ENCODE assay signal across 25 cellular contexts in genomic region chr17:76579281-76579680, GRCh38. TPM values are rescaled to one million over a fixed set of nuclear protein-coding genes. Genes with fewer than 3 reads are reported as not detected.
DNase-seq lines count a peak whose midpoint lies in the region; ATAC-seq and TF ChIP-seq lines count a peak whose summit lies in the region.
"Had no signal": no experiment of that assay in that cellular context is flagged by ENCODE, and none has a peak within 500 bp of the region (broad histone marks: within the 10 kb centered on the region; RNA-seq: fewer than 3 reads in every experiment).

No MANE protein-coding gene starts in this region.

- peak; percentile 45 for DNase-seq in GM12865 (ENCODE audit: low read depth)
- peak; percentile 69 for DNase-seq in NOMO-1 treated with DMSO at 0.1 percent for 48 hours (lab: John Stamatoyannopoulos, UW; ENCODE audit: unreplicated experiment)
- no peak for DNase-seq in foreskin keratinocyte
- no peak for DNase-seq in T1000 (lab: John Stamatoyannopoulos, UW)
- DNase-seq in osteocyte (ENCODE audit: extremely low spot score, unreplicated experiment): no peak
- DNase-seq: activated B cell treated with CpG ODN at 0.5 μM for 24 hours; activated T-cell treated with anti-CD3 and anti-CD28 coated beads, Interleukin-2, amount 50 U/mL, for 24 hours; CD4-positive, alpha-beta memory T cell; DMS153; effector CD8-positive, alpha-beta T cell; H7; Karpas-422; kidney glomerular epithelial cell; NCI-H1436; NCI-H524; right cardiac atrium; SHP77 treated with DMSO at 0.1 percent for 48 hours; stimulated activated CD8-positive, alpha-beta memory T cell treated with anti-CD3 and anti-CD28 coated beads, Interleukin-4, amount 100 ng/mL, for 48 hours had no signal

- H3K4me1 Mint-ChIP-seq in osteocyte (ENCODE audit: unreplicated experiment): peaks cover 25% of the 10 kb centered on the region

- no peaks in the 10 kb centered on the region for H3K27me3 Mint-ChIP-seq in osteocyte (ENCODE audit: unreplicated experiment)

- H3K4me3 ChIP-seq in GM12865 (ENCODE audit: low read depth, low read length): no peak overlapping the region
- H3K4me3 ChIP-seq: esophagus muscularis mucosa had no signal

- H3K9me3 Mint-ChIP-seq in osteocyte (ENCODE audit: unreplicated experiment): no peaks in the 10 kb centered on the region
- H3K9me3 Mint-ChIP-seq: activated B cell treated with CpG ODN at 0.5 μM for 24 hours; activated T-cell treated with anti-CD3 and anti-CD28 coated beads, Interleukin-2, amount 50 U/mL, for 24 hours; CD4-positive, alpha-beta memory T cell; T-helper 1 cell treated with Interleukin-12 subunit alpha and Interleukin-12 subunit beta and Interleukin-4 antibody, amounts not matched to agents 30 μg/mL and 1 μg/mL, for 36 hours had no signal

- TF ChIP-seq CTCF in 22Rv1 (IDR thresholded peaks at IDR 0.05) (no peak), GM12865 (IDR thresholded peaks at IDR 0.05; ENCODE audit: insufficient read depth, low read depth, low read length, missing control alignments) (no peak), foreskin keratinocyte (conservative IDR thresholded peaks at IDR 0.05) (no peak), osteocyte (IDR thresholded peaks at IDR 0.05) (no peak)

- no peaks in the 10 kb centered on the region for H3K27me3 ChIP-seq in foreskin keratinocyte

- no peaks in the 10 kb centered on the region for H3K36me3 Mint-ChIP-seq in osteocyte (ENCODE audit: unreplicated experiment)
- H3K36me3 Mint-ChIP-seq: CD4-positive, alpha-beta memory T cell had no signal

- no peak overlapping the region for H3K4me3 Mint-ChIP-seq in osteocyte (ENCODE audit: unreplicated experiment)
- H3K4me3 Mint-ChIP-seq: activated B cell treated with CpG ODN at 0.5 μM for 24 hours; activated naive CD8-positive, alpha-beta T cell; activated T-cell treated with anti-CD3 and anti-CD28 coated beads, Interleukin-2, amount 50 U/mL, for 24 hours; CD4-positive, alpha-beta memory T cell; T-helper 1 cell treated with Interleukin-12 subunit alpha and Interleukin-12 subunit beta and Interleukin-4 antibody, amounts not matched to agents 30 μg/mL and 1 μg/mL, for 36 hours had no signal

- no peak overlapping the region for H3K27ac Mint-ChIP-seq in osteocyte (ENCODE audit: unreplicated experiment)
- H3K27ac Mint-ChIP-seq: activated B cell treated with CpG ODN at 0.5 μM for 24 hours; activated naive CD8-positive, alpha-beta T cell; activated T-cell treated with anti-CD3 and anti-CD28 coated beads, Interleukin-2, amount 50 U/mL, for 24 hours; T-helper 1 cell treated with Interleukin-12 subunit alpha and Interleukin-12 subunit beta and Interleukin-4 antibody, amounts not matched to agents 30 μg/mL and 1 μg/mL, for 36 hours had no signal

- ATAC-seq in foreskin keratinocyte (no peak), HG02759 (IDR thresholded peaks at IDR 0.05; ENCODE audit: unreplicated experiment) (no peak)
- ATAC-seq: right cardiac atrium had no signal

- peaks cover 38% of the 10 kb centered on the region for H3K4me1 ChIP-seq in foreskin keratinocyte

- peak overlapping the region; percentile 72; the same call in 1 of the 2 replicates for H3K27ac ChIP-seq in 22Rv1
- H3K27ac ChIP-seq in foreskin keratinocyte: peak overlapping the region; percentile 98
- H3K27ac ChIP-seq: esophagus muscularis mucosa had no signal

RNA-seq across cellular contexts. Expression of gene ST6GALNAC2, which starts 6.4 kb away (rescaled TPM):
- 23.4 and 38.5 TPM in 2 replicates for total RNA-seq in foreskin keratinocyte
- polyA plus RNA-seq in foreskin keratinocyte: 21.4 and 31.8 TPM in 2 replicates
- 1.9 and 3.3 TPM in 2 replicates for total RNA-seq in osteocyte
- total RNA-seq: activated B cell treated with CpG ODN at 0.5 μM for 24 hours, temporal lobe had no signal

RNA-seq across cellular contexts. Expression of gene PRCD, which starts 39.4 kb away (rescaled TPM):
- total RNA-seq in foreskin keratinocyte (0.63 and 0.88 TPM in 2 replicates), osteocyte (1.3 and 1.4 TPM in 2 replicates)
- 0.93 and 0.99 TPM in 2 replicates for polyA plus RNA-seq in foreskin keratinocyte
- total RNA-seq: CD4-positive, alpha-beta memory T cell; myocyte had no signal
- polyA plus RNA-seq: CD4-positive, alpha-beta memory T cell had no signal

RNA-seq across cellular contexts. Expression of gene CYGB, which starts 41.8 kb away (rescaled TPM):
- total RNA-seq in foreskin keratinocyte (10.2 and 17.8 TPM in 2 replicates), osteocyte (8.6 and 9.1 TPM in 2 replicates)
- polyA plus RNA-seq in foreskin keratinocyte: 15.0 and 24.3 TPM in 2 replicates
- total RNA-seq: CD4-positive, alpha-beta memory T cell had no signal
- polyA plus RNA-seq: CD4-positive, alpha-beta memory T cell had no signal

Comparison
In these comparisons a context has a peak if more than half of its experiments do, and no peak if none do; other contexts are left out.
1. DNase-seq: peak in GM12865 (single experiment) and NOMO-1 treated with DMSO at 0.1 percent for 48 hours (single experiment); none in foreskin keratinocyte (0 of 2), T1000 (single experiment) and osteocyte (single experiment).